11 cellular contexts compared by ENCODE assay signal in genomic region chr7:6531492-6532279, GRCh38. TPM values are rescaled to one million over a fixed set of nuclear protein-coding genes. Genes with fewer than 3 reads are reported as not detected.
DNase-seq lines count a peak whose midpoint lies in the region; ATAC-seq, FAIRE-seq and TF ChIP-seq lines count a peak whose summit lies in the region.
"Had no signal": no experiment of that assay in that cellular context is flagged by ENCODE, and none has a peak within 500 bp of the region (broad histone marks: within the 10 kb centered on the region; RNA-seq: fewer than 3 reads in every experiment).

No MANE protein-coding gene starts in this region.

- peak overlapping the region; percentile 78 for H3K4me3 Mint-ChIP-seq in T-helper 2 cell treated with Interferon-gamma antibody and Interleukin-4, amounts not matched to agents 5 μg/mL and 100 μg/mL, for 36 hours
- H3K4me3 Mint-ChIP-seq in progenitor cell of endocrine pancreas (ENCODE audit: low read depth): peak overlapping the region; percentile 58

- TF ChIP-seq CTCF in MM.1S (IDR thresholded peaks at IDR 0.05; ENCODE audit: low read length) (no peak), H1 (IDR thresholded peaks at IDR 0.05; ENCODE audit: control extremely low read depth in 1 of 3, insufficient read depth in 1 of 3, low read depth in 1 of 3, low read length in 3 of 3) (no peak), progenitor cell of endocrine pancreas (IDR thresholded peaks at IDR 0.05; ENCODE audit: unreplicated experiment) (no peak)

- FAIRE-seq in H1 (lab: Jason Lieb, UNC): no peak
- FAIRE-seq: A204.1, kidney had no signal

- H2BK12ac ChIP-seq in H1 (ENCODE audit: low read depth, low read length): no peak overlapping the region

- H3K9me3 ChIP-seq in MM.1S (replicated peaks; ENCODE audit: insufficient read depth, low read length) (no peaks in the 10 kb centered on the region), H1 (ENCODE audit: insufficient read depth in 2 of 2, low read depth in 1 of 2, low read length in 1 of 2) (no peaks in the 10 kb centered on the region)

- peaks cover 12% of the 10 kb centered on the region for H3K4me1 Mint-ChIP-seq in T-helper 2 cell treated with Interferon-gamma antibody and Interleukin-4, amounts not matched to agents 5 μg/mL and 100 μg/mL, for 36 hours (ENCODE audit: low read depth)
- peaks cover 5% of the 10 kb centered on the region for H3K4me1 Mint-ChIP-seq in progenitor cell of endocrine pancreas (ENCODE audit: low read depth)

- no peaks in the 10 kb centered on the region; the same call in 1 of the 2 replicates for H3K79me1 ChIP-seq in H1 (ENCODE audit: low read depth, low read length)

- no peak overlapping the region for H2BK120ac ChIP-seq in H1 (replicated peaks; ENCODE audit: low read depth, low read length)

- H3K23ac ChIP-seq in H1 (ENCODE audit: insufficient read length): no peak overlapping the region

- H3K23me2 ChIP-seq in H1 (ENCODE audit: low read depth, low read length): peaks cover 21% of the 10 kb centered on the region; the same call in 1 of the 2 replicates

- ATAC-seq in GM18519 (IDR thresholded peaks at IDR 0.05; ENCODE audit: low FRiP score, unreplicated experiment) (no peak), HG02885 (IDR thresholded peaks at IDR 0.05; ENCODE audit: poor library complexity, unreplicated experiment) (no peak)

- H4K8ac ChIP-seq in H1 (ENCODE audit: extremely low read depth, insufficient read depth, low read length): peak overlapping the region; percentile 71; the same call in 1 of the 2 replicates

- no peak overlapping the region for H3K4ac ChIP-seq in H1 (replicated peaks; ENCODE audit: insufficient read length, low read depth, low read length)

- WGBS in H1 (ENCODE audit: extremely low coverage in 1 of 2, insufficient coverage in 1 of 2, insufficient read length in 1 of 2, insufficient replicate concordance in 2 of 2, low coverage in 1 of 2, low lambda C conversion rate in 2 of 2, missing lambda C conversion rate in 1 of 2), 2 experiments: 44% methylated on average over 14 of the region's 19 CpGs; no CpG with 5 or more reads in 1 of the 2 experiments

- H2AK5ac ChIP-seq in H1 (ENCODE audit: low read depth, low read length): no peak overlapping the region

- no peak overlapping the region for H3K56ac ChIP-seq in H1 (replicated peaks; ENCODE audit: insufficient read length, low read depth, low read length)

- H3K18ac ChIP-seq in H1 (ENCODE audit: extremely low read depth, low read length): peak overlapping the region; percentile 78

- H3K36me3 ChIP-seq in MM.1S (replicated peaks; ENCODE audit: insufficient read depth, low read length) (no peaks in the 10 kb centered on the region), H1 (ENCODE audit: control insufficient read depth in 2 of 4, insufficient read depth in 4 of 4, low read length in 3 of 4) (no peaks in the 10 kb centered on the region)

- DNase-seq in T-helper 2 cell treated with Interferon-gamma antibody and Interleukin-4, amounts not matched to agents 5 μg/mL and 100 μg/mL, for 36 hours (ENCODE audit: low spot score): no peak
- DNase-seq in T-helper 2 cell (no peak), MM.1S (no peak), H1 (ENCODE audit: low read depth in 1 of 2, low spot score in 2 of 2) (no peak), progenitor cell of endocrine pancreas (ENCODE audit: low spot score, unreplicated experiment) (no peak), occipital lobe (lab: John Stamatoyannopoulos, UW) (no peak)
- DNase-seq: kidney, NCI-H510A had no signal

- no peaks in the 10 kb centered on the region for H3K9me3 Mint-ChIP-seq in T-helper 2 cell treated with Interferon-gamma antibody and Interleukin-4, amounts not matched to agents 5 μg/mL and 100 μg/mL, for 36 hours
- no peaks in the 10 kb centered on the region for H3K9me3 Mint-ChIP-seq in progenitor cell of endocrine pancreas (ENCODE audit: low read depth)

- H4K20me1 ChIP-seq in MM.1S (ENCODE audit: insufficient read depth, low read length) (no peaks in the 10 kb centered on the region), H1 (replicated peaks in 1 of 2; ENCODE audit: control insufficient read depth in 1 of 2, insufficient read depth in 2 of 2, low read length in 2 of 2) (peaks cover 0 to 6% of the 10 kb centered on the region in 2 experiments)

- H3K27me3 ChIP-seq in MM.1S (replicated peaks; ENCODE audit: insufficient read depth, low read length): peaks cover 16% of the 10 kb centered on the region
- H3K27me3 ChIP-seq in H1 (replicated peaks in 1 of 4; ENCODE audit: control insufficient read depth in 3 of 4, extremely low read depth in 1 of 4, insufficient read depth in 3 of 4, low read length in 3 of 4): peaks cover 7 to 73% (median 59%) of the 10 kb centered on the region in 4 experiments

- H3K9me2 ChIP-seq in MM.1S (replicated peaks; ENCODE audit: insufficient read depth, low read length): no peaks in the 10 kb centered on the region

- H3K4me2 ChIP-seq in MM.1S (ENCODE audit: low read depth, low read length) (peak overlapping the region; percentile 48), H1 (ENCODE audit: insufficient read depth in 1 of 2, low read depth in 2 of 2, low read length in 2 of 2) (peak overlapping the region; percentile 78 to 84)

- no peak for TF ChIP-seq RAD21 in H1 (IDR thresholded peaks at IDR 0.05 in 1 of 2, conservative IDR thresholded peaks at IDR 0.05 in 1 of 2; ENCODE audit: low read depth in 2 of 2, low read length in 2 of 2)

- no peak for TF ChIP-seq POLR2A in H1 (IDR thresholded peaks at IDR 0.05; ENCODE audit: control extremely low read depth in 1 of 2, low read depth in 2 of 2, low read length in 2 of 2)

- CTCF ChIA-PET in H1 (lab: Charles Lee; ENCODE audit: partially characterized antibody): interaction anchor here (1.0 to 4.9 kb wide), 5 partner anchors 13 to 30 kb away, joined by 3 to 18 read pairs (median 6); no protein-coding TSS in a partner anchor

- H3K9ac ChIP-seq in MM.1S (ENCODE audit: low read length) (no peak overlapping the region), H1 (replicated peaks in 1 of 4; ENCODE audit: extremely low read depth in 1 of 4, low read depth in 3 of 4, low read length in 3 of 4) (no peak overlapping the region)

- peaks cover 32% of the 10 kb centered on the region for H3K27me3 Mint-ChIP-seq in T-helper 2 cell treated with Interferon-gamma antibody and Interleukin-4, amounts not matched to agents 5 μg/mL and 100 μg/mL, for 36 hours (ENCODE audit: low read depth)
- H3K27me3 Mint-ChIP-seq in progenitor cell of endocrine pancreas: peaks cover 81% of the 10 kb centered on the region

- H3K79me2 ChIP-seq in MM.1S (ENCODE audit: low read length): no peaks in the 10 kb centered on the region
- H3K79me2 ChIP-seq in H1 (ENCODE audit: control insufficient read depth in 1 of 2, insufficient read depth in 2 of 2, low read length in 2 of 2): no peaks in the 10 kb centered on the region

- no peak overlapping the region for H4K5ac ChIP-seq in H1 (ENCODE audit: insufficient read length, low read depth, low read length)

- H2AFZ ChIP-seq in MM.1S (ENCODE audit: low read length) (0 out of 2 replicates have a peak overlapping the region, but pooled peaks have one; percentile 49), H1 (ENCODE audit: low read length) (no peak overlapping the region; the same call in 1 of the 2 replicates)

- no peak overlapping the region for H4K91ac ChIP-seq in H1 (replicated peaks; ENCODE audit: insufficient read length, low read length)

- no peaks in the 10 kb centered on the region for H3K36me3 Mint-ChIP-seq in T-helper 2 cell treated with Interferon-gamma antibody and Interleukin-4, amounts not matched to agents 5 μg/mL and 100 μg/mL, for 36 hours (ENCODE audit: low read depth)
- no peaks in the 10 kb centered on the region for H3K36me3 Mint-ChIP-seq in progenitor cell of endocrine pancreas (ENCODE audit: insufficient read depth)

- no peak overlapping the region for H3K14ac ChIP-seq in H1 (ENCODE audit: insufficient read length)

- POLR2A ChIA-PET in H1 (lab: Charles Lee; ENCODE audit: partially characterized antibody): interaction anchor here (1.0 to 1.8 kb wide), 4 partner anchors 10 to 68 kb away, joined by 3 to 6 read pairs (median 4); no protein-coding TSS in a partner anchor

- TF ChIP-seq EP300 in H1 (IDR thresholded peaks at IDR 0.05; ENCODE audit: borderline replicate concordance in 1 of 2, low read depth in 2 of 2, low read length in 2 of 2): no peak

- no peak overlapping the region for H2BK20ac ChIP-seq in H1 (ENCODE audit: low read length)

- H2BK5ac ChIP-seq in H1 (ENCODE audit: low read depth, low read length): no peak overlapping the region

- H3K27ac ChIP-seq in MM.1S (ENCODE audit: low read length) (no peak overlapping the region), H1 (ENCODE audit: low read depth, low read length) (no peak overlapping the region)

- no peak overlapping the region for H3K27ac Mint-ChIP-seq in T-helper 2 cell treated with Interferon-gamma antibody and Interleukin-4, amounts not matched to agents 5 μg/mL and 100 μg/mL, for 36 hours
- no peak overlapping the region for H3K27ac Mint-ChIP-seq in progenitor cell of endocrine pancreas

- H2BK15ac ChIP-seq in H1 (ENCODE audit: low read length): 0 out of 2 replicates have a peak overlapping the region, but pooled peaks have one; percentile 92

- H3K4me1 ChIP-seq in MM.1S (ENCODE audit: low read length) (no peaks in the 10 kb centered on the region; the same call in 1 of the 2 replicates), H1 (replicated peaks in 1 of 4; ENCODE audit: control insufficient read depth in 3 of 4, insufficient read depth in 4 of 4, low read length in 3 of 4) (peaks cover 0 to 9% (median 9%) of the 10 kb centered on the region in 4 experiments; a peak in 4 of 7 replicates)

- H3F3A ChIP-seq in MM.1S (ENCODE audit: insufficient read depth, low read length): no peaks in the 10 kb centered on the region

- H3K4me3 ChIP-seq in MM.1S (ENCODE audit: low read length): peak overlapping the region; percentile 62; the same call in 1 of the 2 replicates
- peak overlapping the region; percentile 57 to 83 (median 74) for H3K4me3 ChIP-seq in H1 (ENCODE audit: extremely low read depth in 1 of 4, insufficient read depth in 2 of 4, low read depth in 3 of 4, low read length in 4 of 4)

RNA-seq across cellular contexts. Expression of gene GRID2IP, which starts 19.6 kb away (rescaled TPM):
- 1.0 and 1.3 TPM in 2 replicates for total RNA-seq in H1 (2021; fragmentation: NEBNext Ultra II Directional; extraction: Animal tissue kit (Norgen Biotek cat#: 25700))
- polyA plus RNA-seq in H1 (2011; rRNA removed): 0.80 and 1.5 TPM in 2 replicates
- polyA plus RNA-seq in H1 (2011; cell fraction: cytosol; rRNA removed): 1.2 TPM
- 4.7 TPM for polyA plus RNA-seq in H1 (2011; cell fraction: nucleus; rRNA removed)
- 0.54 to 1.5 TPM (median 0.94 TPM) in 4 replicates for polyA plus RNA-seq in H1 (2012, experiment 1 of 2)
- 0.38 TPM for polyA plus RNA-seq in H1 (2012, experiment 2 of 2)
- 0.67 TPM for polyA plus RNA-seq in H1 (2013, experiment 1 of 2)
- polyA plus RNA-seq in H1 (2013, experiment 2 of 2): 0.64 TPM
- 1.0 and 1.7 TPM in 2 replicates for polyA minus RNA-seq in H1 (2011; rRNA and poly(A)+ RNA removed)
- 2.3 TPM for polyA minus RNA-seq in H1 (2011; cell fraction: cytosol; rRNA and poly(A)+ RNA removed)
- 4.9 TPM for polyA minus RNA-seq in H1 (2011; cell fraction: nucleus; rRNA and poly(A)+ RNA removed)
- total RNA-seq in progenitor cell of endocrine pancreas (2.0 and 2.5 TPM in 2 replicates), occipital lobe (1.2 TPM)

RNA-seq across cellular contexts. Expression of gene ZDHHC4, which starts 45.6 kb away (rescaled TPM):
- 50.2 and 50.8 TPM in 2 replicates for total RNA-seq in H1 (2021; fragmentation: NEBNext Ultra II Directional; extraction: Animal tissue kit (Norgen Biotek cat#: 25700))
- polyA plus RNA-seq in H1 (2011; rRNA removed): 171 and 174 TPM in 2 replicates
- polyA plus RNA-seq in H1 (2011; cell fraction: cytosol; rRNA removed): 99.9 TPM
- polyA plus RNA-seq in H1 (2011; cell fraction: nucleus; rRNA removed): 88.3 TPM
- polyA plus RNA-seq in H1 (2012, experiment 1 of 2): 49.5 to 61.1 TPM (median 51.8 TPM) in 4 replicates
- polyA plus RNA-seq in H1 (2012, experiment 2 of 2): 83.8 TPM
- 58.5 TPM for polyA plus RNA-seq in H1 (2013, experiment 1 of 2)
- polyA plus RNA-seq in H1 (2013, experiment 2 of 2): 61.2 TPM
- polyA minus RNA-seq in H1 (2011; rRNA and poly(A)+ RNA removed): 155 TPM in 2 replicates
- polyA minus RNA-seq in H1 (2011; cell fraction: cytosol; rRNA and poly(A)+ RNA removed): 28.9 TPM
- 50.4 TPM for polyA minus RNA-seq in H1 (2011; cell fraction: nucleus; rRNA and poly(A)+ RNA removed)
- 83.4 and 86.5 TPM in 2 replicates for total RNA-seq in progenitor cell of endocrine pancreas
- 54.4 TPM for total RNA-seq in occipital lobe

RNA-seq across cellular contexts. Expression of gene KDELR2, which starts 47.7 kb away (rescaled TPM):
- 75.3 and 82.9 TPM in 2 replicates for total RNA-seq in H1 (2021; fragmentation: NEBNext Ultra II Directional; extraction: Animal tissue kit (Norgen Biotek cat#: 25700))
- 54.1 and 66.8 TPM in 2 replicates for polyA plus RNA-seq in H1 (2011; rRNA removed)
- 48.6 TPM for polyA plus RNA-seq in H1 (2011; cell fraction: cytosol; rRNA removed)
- polyA plus RNA-seq in H1 (2011; cell fraction: nucleus; rRNA removed): 21.9 TPM
- 45.3 to 54.2 TPM (median 47.7 TPM) in 4 replicates for polyA plus RNA-seq in H1 (2012, experiment 1 of 2)
- 35.5 TPM for polyA plus RNA-seq in H1 (2012, experiment 2 of 2)
- polyA plus RNA-seq in H1 (2013, experiment 1 of 2): 79.4 TPM
- polyA plus RNA-seq in H1 (2013, experiment 2 of 2): 94.5 TPM
- polyA minus RNA-seq in H1 (2011; rRNA and poly(A)+ RNA removed): 57.5 and 65.0 TPM in 2 replicates
- polyA minus RNA-seq in H1 (2011; cell fraction: cytosol; rRNA and poly(A)+ RNA removed): 36.8 TPM
- polyA minus RNA-seq in H1 (2011; cell fraction: nucleus; rRNA and poly(A)+ RNA removed): 25.1 TPM
- total RNA-seq in progenitor cell of endocrine pancreas: 76.5 and 86.4 TPM in 2 replicates
- 84.1 TPM for total RNA-seq in occipital lobe

RNA-seq across cellular contexts. Expression of gene INTS15, which starts 58.1 kb away (rescaled TPM):
- total RNA-seq in H1 (2021; fragmentation: NEBNext Ultra II Directional; extraction: Animal tissue kit (Norgen Biotek cat#: 25700)): 25.7 and 26.1 TPM in 2 replicates
- polyA plus RNA-seq in H1 (2011; rRNA removed): 23.0 and 37.3 TPM in 2 replicates
- 21.9 TPM for polyA plus RNA-seq in H1 (2011; cell fraction: cytosol; rRNA removed)
- polyA plus RNA-seq in H1 (2011; cell fraction: nucleus; rRNA removed): 30.1 TPM
- polyA plus RNA-seq in H1 (2012, experiment 1 of 2): 18.8 to 22.4 TPM (median 19.7 TPM) in 4 replicates
- polyA plus RNA-seq in H1 (2012, experiment 2 of 2): 26.1 TPM
- 18.3 TPM for polyA plus RNA-seq in H1 (2013, experiment 1 of 2)
- 18.0 TPM for polyA plus RNA-seq in H1 (2013, experiment 2 of 2)
- polyA minus RNA-seq in H1 (2011; rRNA and poly(A)+ RNA removed): 12.6 and 15.0 TPM in 2 replicates
- polyA minus RNA-seq in H1 (2011; cell fraction: cytosol; rRNA and poly(A)+ RNA removed): 18.3 TPM
- 12.6 TPM for polyA minus RNA-seq in H1 (2011; cell fraction: nucleus; rRNA and poly(A)+ RNA removed)
- 48.6 and 57.1 TPM in 2 replicates for total RNA-seq in progenitor cell of endocrine pancreas
- 18.2 TPM for total RNA-seq in occipital lobe
